1 cellular context compared by ENCODE assay signal in the genomic region with DNA sequence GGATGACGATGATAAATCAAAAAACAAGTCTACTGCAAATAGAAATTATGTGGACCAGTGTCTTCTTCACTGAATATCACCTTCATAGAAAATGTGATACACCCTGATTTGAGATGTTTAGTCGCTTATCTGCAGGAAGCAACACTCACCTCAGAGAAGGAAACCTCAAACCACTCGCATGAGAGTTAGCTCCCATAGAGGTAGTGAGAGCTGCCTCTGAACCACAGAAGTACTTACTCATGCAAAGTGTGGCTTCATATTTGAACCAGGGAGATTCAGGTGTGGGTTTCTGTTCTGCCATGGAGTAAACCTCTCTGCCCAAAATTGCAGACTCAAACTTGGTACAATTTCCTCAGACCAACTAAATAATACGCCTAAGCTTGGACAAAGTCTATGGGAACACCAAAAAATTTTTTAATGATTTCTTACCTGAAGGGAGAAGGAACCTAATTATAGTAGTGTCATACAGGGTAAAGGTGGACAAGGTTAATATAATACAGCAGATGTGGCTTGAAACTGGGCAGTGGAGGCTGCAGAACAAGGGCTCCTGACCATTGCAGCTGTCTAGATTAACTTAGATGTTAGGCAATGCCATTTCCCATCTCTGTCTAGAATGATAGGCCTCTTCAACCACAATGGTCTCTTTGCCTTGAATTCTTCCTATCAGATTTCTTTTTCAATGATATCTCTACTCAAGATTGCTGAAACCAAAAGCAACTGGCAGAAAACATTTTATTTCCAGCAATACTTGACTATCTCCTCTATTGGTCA.
TF ChIP-seq lines count a peak whose summit lies in the region.

No MANE protein-coding gene starts in this region.

TF ChIP-seq in GM23338, 12 proteins besides CTCF, POLR2A, EP300 and RAD21 (continued from another document):
- TF ChIP-seq, protein P1, sequence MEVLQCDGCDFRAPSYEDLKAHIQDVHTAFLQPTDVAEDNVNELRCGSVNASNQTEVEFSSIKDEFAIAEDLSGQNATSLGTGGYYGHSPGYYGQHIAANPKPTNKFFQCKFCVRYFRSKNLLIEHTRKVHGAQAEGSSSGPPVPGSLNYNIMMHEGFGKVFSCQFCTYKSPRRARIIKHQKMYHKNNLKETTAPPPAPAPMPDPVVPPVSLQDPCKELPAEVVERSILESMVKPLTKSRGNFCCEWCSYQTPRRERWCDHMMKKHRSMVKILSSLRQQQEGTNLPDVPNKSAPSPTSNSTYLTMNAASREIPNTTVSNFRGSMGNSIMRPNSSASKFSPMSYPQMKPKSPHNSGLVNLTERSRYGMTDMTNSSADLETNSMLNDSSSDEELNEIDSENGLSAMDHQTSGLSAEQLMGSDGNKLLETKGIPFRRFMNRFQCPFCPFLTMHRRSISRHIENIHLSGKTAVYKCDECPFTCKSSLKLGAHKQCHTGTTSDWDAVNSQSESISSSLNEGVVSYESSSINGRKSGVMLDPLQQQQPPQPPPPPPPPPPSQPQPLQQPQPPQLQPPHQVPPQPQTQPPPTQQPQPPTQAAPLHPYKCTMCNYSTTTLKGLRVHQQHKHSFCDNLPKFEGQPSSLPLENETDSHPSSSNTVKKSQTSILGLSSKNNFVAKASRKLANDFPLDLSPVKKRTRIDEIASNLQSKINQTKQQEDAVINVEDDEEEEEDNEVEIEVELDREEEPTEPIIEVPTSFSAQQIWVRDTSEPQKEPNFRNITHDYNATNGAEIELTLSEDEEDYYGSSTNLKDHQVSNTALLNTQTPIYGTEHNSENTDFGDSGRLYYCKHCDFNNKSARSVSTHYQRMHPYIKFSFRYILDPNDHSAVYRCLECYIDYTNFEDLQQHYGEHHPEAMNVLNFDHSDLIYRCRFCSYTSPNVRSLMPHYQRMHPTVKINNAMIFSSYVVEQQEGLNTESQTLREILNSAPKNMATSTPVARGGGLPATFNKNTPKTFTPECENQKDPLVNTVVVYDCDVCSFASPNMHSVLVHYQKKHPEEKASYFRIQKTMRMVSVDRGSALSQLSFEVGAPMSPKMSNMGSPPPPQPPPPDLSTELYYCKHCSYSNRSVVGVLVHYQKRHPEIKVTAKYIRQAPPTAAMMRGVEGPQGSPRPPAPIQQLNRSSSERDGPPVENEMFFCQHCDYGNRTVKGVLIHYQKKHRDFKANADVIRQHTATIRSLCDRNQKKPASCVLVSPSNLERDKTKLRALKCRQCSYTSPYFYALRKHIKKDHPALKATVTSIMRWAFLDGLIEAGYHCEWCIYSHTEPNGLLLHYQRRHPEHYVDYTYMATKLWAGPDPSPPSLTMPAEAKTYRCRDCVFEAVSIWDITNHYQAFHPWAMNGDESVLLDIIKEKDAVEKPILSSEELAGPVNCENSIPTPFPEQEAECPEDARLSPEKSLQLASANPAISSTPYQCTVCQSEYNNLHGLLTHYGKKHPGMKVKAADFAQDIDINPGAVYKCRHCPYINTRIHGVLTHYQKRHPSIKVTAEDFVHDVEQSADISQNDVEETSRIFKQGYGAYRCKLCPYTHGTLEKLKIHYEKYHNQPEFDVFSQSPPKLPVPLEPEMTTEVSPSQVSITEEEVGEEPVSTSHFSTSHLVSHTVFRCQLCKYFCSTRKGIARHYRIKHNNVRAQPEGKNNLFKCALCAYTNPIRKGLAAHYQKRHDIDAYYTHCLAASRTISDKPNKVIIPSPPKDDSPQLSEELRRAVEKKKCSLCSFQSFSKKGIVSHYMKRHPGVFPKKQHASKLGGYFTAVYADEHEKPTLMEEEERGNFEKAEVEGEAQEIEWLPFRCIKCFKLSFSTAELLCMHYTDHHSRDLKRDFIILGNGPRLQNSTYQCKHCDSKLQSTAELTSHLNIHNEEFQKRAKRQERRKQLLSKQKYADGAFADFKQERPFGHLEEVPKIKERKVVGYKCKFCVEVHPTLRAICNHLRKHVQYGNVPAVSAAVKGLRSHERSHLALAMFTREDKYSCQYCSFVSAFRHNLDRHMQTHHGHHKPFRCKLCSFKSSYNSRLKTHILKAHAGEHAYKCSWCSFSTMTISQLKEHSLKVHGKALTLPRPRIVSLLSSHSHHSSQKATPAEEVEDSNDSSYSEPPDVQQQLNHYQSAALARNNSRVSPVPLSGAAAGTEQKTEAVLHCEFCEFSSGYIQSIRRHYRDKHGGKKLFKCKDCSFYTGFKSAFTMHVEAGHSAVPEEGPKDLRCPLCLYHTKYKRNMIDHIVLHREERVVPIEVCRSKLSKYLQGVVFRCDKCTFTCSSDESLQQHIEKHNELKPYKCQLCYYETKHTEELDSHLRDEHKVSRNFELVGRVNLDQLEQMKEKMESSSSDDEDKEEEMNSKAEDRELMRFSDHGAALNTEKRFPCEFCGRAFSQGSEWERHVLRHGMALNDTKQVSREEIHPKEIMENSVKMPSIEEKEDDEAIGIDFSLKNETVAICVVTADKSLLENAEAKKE (CRISPR knock-in tag; IDR thresholded peaks at IDR 0.05), result no peak
- TF ChIP-seq JUNB (IDR thresholded peaks at IDR 0.05; ENCODE audit: unreplicated experiment), result no peak
- TF ChIP-seq STAT1 (IDR thresholded peaks at IDR 0.05; ENCODE audit: unreplicated experiment), result no peak
- no peak for TF ChIP-seq ZNF114 (CRISPR knock-in tag; IDR thresholded peaks at IDR 0.05)
- no peak for TF ChIP-seq EZH2phosphoT487 (IDR thresholded peaks at IDR 0.05; ENCODE audit: unreplicated experiment)
- TF ChIP-seq, protein P2, sequence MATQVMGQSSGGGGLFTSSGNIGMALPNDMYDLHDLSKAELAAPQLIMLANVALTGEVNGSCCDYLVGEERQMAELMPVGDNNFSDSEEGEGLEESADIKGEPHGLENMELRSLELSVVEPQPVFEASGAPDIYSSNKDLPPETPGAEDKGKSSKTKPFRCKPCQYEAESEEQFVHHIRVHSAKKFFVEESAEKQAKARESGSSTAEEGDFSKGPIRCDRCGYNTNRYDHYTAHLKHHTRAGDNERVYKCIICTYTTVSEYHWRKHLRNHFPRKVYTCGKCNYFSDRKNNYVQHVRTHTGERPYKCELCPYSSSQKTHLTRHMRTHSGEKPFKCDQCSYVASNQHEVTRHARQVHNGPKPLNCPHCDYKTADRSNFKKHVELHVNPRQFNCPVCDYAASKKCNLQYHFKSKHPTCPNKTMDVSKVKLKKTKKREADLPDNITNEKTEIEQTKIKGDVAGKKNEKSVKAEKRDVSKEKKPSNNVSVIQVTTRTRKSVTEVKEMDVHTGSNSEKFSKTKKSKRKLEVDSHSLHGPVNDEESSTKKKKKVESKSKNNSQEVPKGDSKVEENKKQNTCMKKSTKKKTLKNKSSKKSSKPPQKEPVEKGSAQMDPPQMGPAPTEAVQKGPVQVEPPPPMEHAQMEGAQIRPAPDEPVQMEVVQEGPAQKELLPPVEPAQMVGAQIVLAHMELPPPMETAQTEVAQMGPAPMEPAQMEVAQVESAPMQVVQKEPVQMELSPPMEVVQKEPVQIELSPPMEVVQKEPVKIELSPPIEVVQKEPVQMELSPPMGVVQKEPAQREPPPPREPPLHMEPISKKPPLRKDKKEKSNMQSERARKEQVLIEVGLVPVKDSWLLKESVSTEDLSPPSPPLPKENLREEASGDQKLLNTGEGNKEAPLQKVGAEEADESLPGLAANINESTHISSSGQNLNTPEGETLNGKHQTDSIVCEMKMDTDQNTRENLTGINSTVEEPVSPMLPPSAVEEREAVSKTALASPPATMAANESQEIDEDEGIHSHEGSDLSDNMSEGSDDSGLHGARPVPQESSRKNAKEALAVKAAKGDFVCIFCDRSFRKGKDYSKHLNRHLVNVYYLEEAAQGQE (IDR thresholded peaks at IDR 0.05; ENCODE audit: unreplicated experiment), result no peak
- no peak for TF ChIP-seq EZH2 (IDR thresholded peaks at IDR 0.05; ENCODE audit: low read depth, unreplicated experiment)
- TF ChIP-seq NANOG (IDR thresholded peaks at IDR 0.05; ENCODE audit: borderline replicate concordance), result no peak
- no peak for TF ChIP-seq CREB1 (CRISPR knock-in tag; IDR thresholded peaks at IDR 0.05; ENCODE audit: low read depth)
